8 cellular contexts compared by ENCODE assay signal in the genomic region with DNA sequence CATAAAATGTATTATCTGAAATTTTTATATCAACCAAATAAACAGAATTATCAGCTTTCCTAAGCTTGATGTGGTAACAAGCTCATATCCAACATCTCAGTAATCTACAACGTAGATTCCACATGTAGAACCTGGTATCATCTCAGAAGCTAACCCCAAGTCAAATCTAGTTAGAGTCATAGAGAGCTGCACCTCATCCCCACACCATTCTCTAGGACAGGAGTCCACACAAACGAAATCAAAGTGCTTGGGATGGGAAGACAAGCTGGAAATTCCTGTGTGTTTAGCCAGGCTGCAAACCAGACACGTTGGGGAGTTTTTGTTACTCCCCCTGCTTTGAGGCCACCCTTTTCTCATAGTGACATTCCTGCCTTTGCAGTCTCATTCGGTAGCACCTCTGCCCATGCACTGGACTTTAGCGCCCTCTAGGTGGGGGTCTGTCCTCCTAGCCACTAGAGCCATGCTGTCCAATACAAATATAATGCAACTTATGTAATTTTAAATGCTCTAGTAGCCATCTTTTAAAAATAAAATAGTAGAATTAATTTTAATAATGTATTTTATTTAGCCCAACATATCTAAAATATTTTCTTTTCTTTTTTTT. TPM values are rescaled to one million over a fixed set of nuclear protein-coding genes. Genes with fewer than 3 reads are reported as not detected.
A peak's percentile ranks its signal among the peaks of the same experiment; 100 is the strongest.
DNase-seq lines count a peak whose midpoint lies in the region; ATAC-seq, FAIRE-seq and TF ChIP-seq lines count a peak whose summit lies in the region.

No MANE protein-coding gene starts in this region.

- no peak overlapping the region for H2AFZ ChIP-seq in mammary epithelial cell (ENCODE audit: low read depth, low read length)

- no peaks in the 10 kb centered on the region for H3K79me2 ChIP-seq in mammary epithelial cell (ENCODE audit: insufficient read depth, low read length)

- no peak overlapping the region for H3K27ac ChIP-seq in mammary epithelial cell (ENCODE audit: insufficient read depth, low read depth, low read length)

- TF ChIP-seq CTCF in BJ (IDR thresholded peaks at IDR 0.05; ENCODE audit: insufficient read depth, low read depth, low read length) (peak; percentile 84), mammary epithelial cell (conservative IDR thresholded peaks at IDR 0.05 in 1 of 2, IDR thresholded peaks at IDR 0.05 in 1 of 2; ENCODE audit: extremely low read depth in 1 of 2, insufficient read depth in 1 of 2, low read depth in 1 of 2, low read length in 2 of 2) (peak; percentile 41 to 78)

- no peaks in the 10 kb centered on the region for H3K9me3 ChIP-seq in mammary epithelial cell (replicated peaks; ENCODE audit: insufficient read depth, low read length)

- H4K20me1 ChIP-seq in mammary epithelial cell (ENCODE audit: insufficient read depth, low read length): no peaks in the 10 kb centered on the region

- no TSS peak for BruUV-seq in mammary epithelial cell (replicated peaks; lab: Mats Ljungman, UMichigan)

- intact Hi-C loops in mammary epithelial cell (cut with micrococcal nuclease): loop anchor here (1.0 to 2.0 kb wide), 5 partner anchors 225 to 1172 kb away; no protein-coding TSS in a partner anchor

- H3K4me3 ChIP-seq in BJ (ENCODE audit: low read depth, low read length): no peak overlapping the region
- H3K4me3 ChIP-seq in mammary epithelial cell (replicated peaks in 1 of 3; ENCODE audit: insufficient read depth in 1 of 3, low read depth in 2 of 3, low read length in 3 of 3): no peak overlapping the region

- H3K36me3 ChIP-seq in BJ (ENCODE audit: control insufficient read depth, insufficient read depth, low read length): no peaks in the 10 kb centered on the region
- no peaks in the 10 kb centered on the region for H3K36me3 ChIP-seq in mammary epithelial cell (ENCODE audit: insufficient read depth, low read length)

- WGBS in mammary epithelial cell (ENCODE audit: low coverage, missing lambda C conversion rate): 8% methylated on average over 5 of the region's 5 CpGs

- H3K4me2 ChIP-seq in mammary epithelial cell (ENCODE audit: insufficient read depth, low read depth, low read length): no peak overlapping the region

- dilution Hi-C loops in mammary epithelial cell (cut with HindIII; ENCODE audit: low sequenced_read_pairs): no loop called here

- H3K4me1 ChIP-seq in mammary epithelial cell (ENCODE audit: insufficient read depth, low read length): no peaks in the 10 kb centered on the region

- CTCF ChIA-PET in BJ (lab: Yijun Ruan, JAX) (interaction anchor here (0.6 to 11.6 kb wide), 15 partner anchors 9 to 1176 kb away, joined by 3 to 185 read pairs (median 5); no protein-coding TSS in a partner anchor), mammary epithelial cell (lab: Charles Lee; ENCODE audit: low non-redundant PET) (interaction anchor here (0.6 kb wide), 1 partner anchor 710 kb away, joined by 3 read pairs; no protein-coding TSS in a partner anchor)

- peak; percentile 57 for ATAC-seq in GM18498 (IDR thresholded peaks at IDR 0.05; ENCODE audit: unreplicated experiment)

- 0 out of 2 replicates have a peak, but pooled peaks cover 1% of the 10 kb centered on the region for H3K27me3 ChIP-seq in BJ (ENCODE audit: control insufficient read depth, insufficient read depth, low read length)
- H3K27me3 ChIP-seq in mammary epithelial cell (ENCODE audit: insufficient read depth, low read length): no peaks in the 10 kb centered on the region

- in situ Hi-C loops in mammary epithelial cell (cut with MboI; ENCODE audit: low sequenced_read_pairs in 2 of 2): loop anchor here (10.0 to 25.0 kb wide), 3 partner anchors 824 to 1174 kb away; no protein-coding TSS in a partner anchor

- DNase-seq in BJ (ENCODE audit: low read depth) (no peak), HTR-8/SVneo (ENCODE audit: insufficient read length, low spot score) (peak; percentile 70), OCI-M2 (lab: John Stamatoyannopoulos, UW; ENCODE audit: unreplicated experiment) (peak; percentile 6), mammary epithelial cell (peak; percentile 35), medulla oblongata (ENCODE audit: extremely low spot score) (peak; percentile 79), KG1 (lab: John Stamatoyannopoulos, UW) (no peak)
- DNase-seq in stimulated activated naive CD4-positive, alpha-beta T cell treated with Interleukin-2 at 50 U/mL for 16 hours (lab: John Stamatoyannopoulos, UW): no peak

- H3K9ac ChIP-seq in mammary epithelial cell (ENCODE audit: insufficient read depth, low read length): no peak overlapping the region

- no peak for FAIRE-seq in HTR-8/SVneo (lab: Jason Lieb, UNC)

- POLR2A ChIA-PET in BJ (lab: Charles Lee): no interaction called here

RNA-seq across cellular contexts. Expression of a gene that starts 28.1 kb away (rescaled TPM):
- 2.7 and 4.8 TPM in 2 replicates for polyA plus RNA-seq in BJ (2011; rRNA removed)
- polyA minus RNA-seq in BJ (2011; rRNA and poly(A)+ RNA removed): 8.9 and 17.3 TPM in 2 replicates
- 10 to 100 TPM in 1 of 2 donors, 1 to 10 TPM in 1; 7.5 to 13.7 TPM for total RNA-seq in mammary epithelial cell
- 1.1 TPM for polyA plus RNA-seq in mammary epithelial cell
- polyA minus RNA-seq in mammary epithelial cell: 1.8 TPM

Comparison
In these comparisons a context has a peak if more than half of its experiments do, and no peak if none do; other contexts are left out.
1. DNase-seq: peak in HTR-8/SVneo (single experiment), OCI-M2 (single experiment), mammary epithelial cell (single experiment) and medulla oblongata (single experiment); none in BJ (single experiment), stimulated activated naive CD4-positive, alpha-beta T cell treated with Interleukin-2 at 50 U/mL for 16 hours (single experiment) and KG1 (single experiment).